ENCODE assay signal across 30 cellular contexts in the genomic region with DNA sequence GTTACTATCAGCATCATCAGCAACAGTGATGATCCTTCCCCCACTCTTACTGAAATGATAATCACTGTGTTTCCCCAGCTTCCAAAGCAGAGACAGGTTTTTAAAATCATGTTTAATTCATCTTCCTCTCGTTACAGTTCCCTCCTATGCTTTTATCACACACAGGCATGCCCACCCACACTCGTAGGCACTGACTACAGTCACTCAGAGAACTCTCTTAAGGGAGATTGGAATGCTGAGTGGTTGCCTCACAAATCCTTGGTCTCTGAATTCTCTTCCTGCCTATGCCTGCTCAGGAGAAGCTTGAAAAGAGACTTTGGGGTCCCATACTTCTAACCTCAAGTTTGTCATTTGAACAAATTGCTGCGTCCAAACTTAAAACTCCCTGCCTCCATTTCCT.
"Had no signal": no experiment of that assay in that cellular context is flagged by ENCODE, and none has a peak within 500 bp of the region (broad histone marks: within the 10 kb centered on the region; RNA-seq: fewer than 3 reads in every experiment).

No MANE protein-coding gene starts in this region.

- H3K9me3 ChIP-seq: adrenal gland, body of pancreas, breast epithelium, colonic mucosa had no signal

- H3K36me3 ChIP-seq: adrenal gland, breast epithelium, cardiac muscle cell, colonic mucosa had no signal

- H3K4me1 ChIP-seq: adrenal gland, body of pancreas, breast epithelium, colonic mucosa had no signal

- FAIRE-seq: endometrium, endothelial cell of umbilical vein, frontal cortex had no signal

- H3K27me3 ChIP-seq: adrenal gland, body of pancreas, breast epithelium, cardiac muscle cell, colonic mucosa had no signal

- H3K4me3 ChIP-seq: adrenal gland, body of pancreas, breast epithelium, cardiac muscle cell, colonic mucosa had no signal

- H3K27ac ChIP-seq: adrenal gland, body of pancreas, breast epithelium, cardiac muscle cell, colonic mucosa, epithelial cell of prostate had no signal

- ATAC-seq: activated CD4-positive, alpha-beta T cell treated with anti-CD3 and anti-CD28 coated beads for 36 hours; activated CD8-positive, alpha-beta memory T cell treated with anti-CD3 and anti-CD28 coated beads, Interleukin-2, amount 10 ng/mL, durations not matched to agents 7 days and 5 days; activated CD8-positive, alpha-beta T cell treated with anti-CD3 and anti-CD28 coated beads, Interleukin-2, amount 10 ng/mL, durations not matched to agents 7 days and 5 days; activated naive CD8-positive, alpha-beta T cell treated with anti-CD3 and anti-CD28 coated beads, Interleukin-2, amount 50 U/mL, for 24 hours; body of pancreas had no signal

- DNase-seq: activated CD4-positive, alpha-beta memory T cell treated with anti-CD3 and anti-CD28 coated beads for 36 hours; activated CD4-positive, alpha-beta T cell treated with anti-CD3 and anti-CD28 coated beads for 36 hours; activated CD4-positive, alpha-beta T cell treated with anti-CD3 and anti-CD28 coated beads, Interleukin-2, amount 10 ng/mL, durations not matched to agents 24 days and 14 days; activated CD4-positive, CD25-positive, alpha-beta regulatory T cell; activated CD4-positive, CD25-positive, alpha-beta regulatory T cell treated with anti-CD3 and anti-CD28 coated beads, Interleukin-2, amount 50 U/mL, for 72 hours; activated CD8-positive, alpha-beta memory T cell treated with anti-CD3 and anti-CD28 coated beads, Interleukin-2, amount 10 ng/mL, durations not matched to agents 7 days and 5 days; activated CD8-positive, alpha-beta memory T cell treated with anti-CD3 and anti-CD28 coated beads, Interleukin-2, amount 50 U/mL, for 4 hours; activated CD8-positive, alpha-beta T cell treated with anti-CD3 and anti-CD28 coated beads, Interleukin-2, amount 10 ng/mL, durations not matched to agents 7 days and 5 days; activated effector memory CD4-positive, alpha-beta T cell treated with anti-CD3 and anti-CD28 coated beads, Interleukin-2, amount 50 U/mL, for 16 hours; activated naive CD4-positive, alpha-beta T cell treated with anti-CD3 and anti-CD28 coated beads for 36 hours; activated naive CD8-positive, alpha-beta T cell treated with anti-CD3 and anti-CD28 coated beads for 36 hours; activated naive CD8-positive, alpha-beta T cell treated with anti-CD3 and anti-CD28 coated beads, Interleukin-2, amount 50 U/mL, for 24 hours; activated T-cell treated with anti-CD3 and anti-CD28 coated beads, Interleukin-2, amount 50 U/mL, for 1 hour; activated T-cell treated with anti-CD3 and anti-CD28 coated beads, Interleukin-2, amount 50 U/mL, for 48 hours; adrenal gland; amygdala; aorta; body of pancreas; central memory CD4-positive, alpha-beta T cell; cerebellar nuclear complex; colonic mucosa; effector CD8-positive, alpha-beta T cell; foreskin fibroblast; T-helper 2 cell had no signal
